ENCODE assay signal across 28 cellular contexts in the genomic region with DNA sequence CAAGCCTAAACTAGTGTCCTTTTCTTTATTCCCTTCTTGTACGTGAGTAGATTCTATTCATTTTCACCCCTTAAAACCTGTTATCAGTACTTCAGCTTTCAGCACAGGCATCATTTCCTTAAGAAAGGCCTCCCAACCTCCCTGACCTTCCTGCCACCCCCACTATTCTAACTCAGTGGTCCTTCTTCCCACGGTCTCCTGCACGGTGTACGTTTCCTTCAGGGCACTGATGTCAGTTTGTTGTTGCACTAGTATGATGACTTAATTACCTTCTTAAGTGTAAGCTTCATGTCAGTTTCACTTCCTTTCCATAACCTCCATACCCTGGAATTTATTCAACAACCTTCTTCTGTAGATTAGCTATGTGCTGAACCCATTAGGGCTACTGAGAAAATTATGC.
DNase-seq lines count a peak whose midpoint lies in the region; ATAC-seq, FAIRE-seq and TF ChIP-seq lines count a peak whose summit lies in the region.
"Had no signal": no experiment of that assay in that cellular context is flagged by ENCODE, and none has a peak within 500 bp of the region (broad histone marks: within the 10 kb centered on the region; RNA-seq: fewer than 3 reads in every experiment).

No MANE protein-coding gene starts in this region.

- no peak for TF ChIP-seq RAD21 in H1 (IDR thresholded peaks at IDR 0.05 in 1 of 2, conservative IDR thresholded peaks at IDR 0.05 in 1 of 2; ENCODE audit: low read depth in 2 of 2, low read length in 2 of 2)

- H3K27ac Mint-ChIP-seq in activated CD8-positive, alpha-beta T cell treated with anti-CD3 and anti-CD28 coated beads for 36 hours: no peak overlapping the region
- no peak overlapping the region for H3K27ac Mint-ChIP-seq in activated CD8-positive, alpha-beta T cell treated with anti-CD3 and anti-CD28 coated beads, Interleukin-2, amount 10 ng/mL, durations not matched to agents 7 days and 5 days
- H3K27ac Mint-ChIP-seq: CD8-positive, alpha-beta T cell; HFFc6 had no signal

- H3K79me2 ChIP-seq in H1 (ENCODE audit: control insufficient read depth in 1 of 2, insufficient read depth in 2 of 2, low read length in 2 of 2): no peaks in the 10 kb centered on the region

- no peaks in the 10 kb centered on the region for H3K27me3 ChIP-seq in H1 (replicated peaks in 1 of 4; ENCODE audit: control insufficient read depth in 3 of 4, extremely low read depth in 1 of 4, insufficient read depth in 3 of 4, low read length in 3 of 4)
- H3K27me3 ChIP-seq in BE2C: no peaks in the 10 kb centered on the region

- no peaks in the 10 kb centered on the region for H3K23me2 ChIP-seq in H1 (ENCODE audit: low read depth, low read length)

- peak overlapping the region; percentile 91; the same call in 1 of the 2 replicates for H2BK5ac ChIP-seq in H1 (ENCODE audit: low read depth, low read length)

- peak overlapping the region in 1 of 2 experiments; percentile 46; a peak in 1 of 4 replicates for H3K4me2 ChIP-seq in H1 (ENCODE audit: insufficient read depth in 1 of 2, low read depth in 2 of 2, low read length in 2 of 2)
- H3K4me2 ChIP-seq: SK-N-SH had no signal

- H3K9me3 ChIP-seq in H1 (ENCODE audit: insufficient read depth in 2 of 2, low read depth in 1 of 2, low read length in 1 of 2): peaks cover 5 to 8% of the 10 kb centered on the region in 2 experiments; a peak in 3 of 4 replicates
- H3K9me3 ChIP-seq in BE2C: no peaks in the 10 kb centered on the region

- H4K5ac ChIP-seq in H1 (ENCODE audit: insufficient read length, low read depth, low read length): no peak overlapping the region

- no peaks in the 10 kb centered on the region for H4K20me1 ChIP-seq in H1 (replicated peaks in 1 of 2; ENCODE audit: control insufficient read depth in 1 of 2, insufficient read depth in 2 of 2, low read length in 2 of 2)

- no peak overlapping the region for H4K8ac ChIP-seq in H1 (ENCODE audit: extremely low read depth, insufficient read depth, low read length)

- DNase-seq in activated CD8-positive, alpha-beta T cell treated with anti-CD3 and anti-CD28 coated beads for 36 hours: peak; percentile 3
- DNase-seq in activated CD8-positive, alpha-beta T cell treated with anti-CD3 and anti-CD28 coated beads, Interleukin-2, amount 10 ng/mL, durations not matched to agents 7 days and 5 days: no peak
- DNase-seq in NOMO-1 (lab: John Stamatoyannopoulos, UW; ENCODE audit: unreplicated experiment in 2 of 2) (peak; percentile 0 to 29), H1 (ENCODE audit: low read depth in 1 of 2, low spot score in 2 of 2) (no peak), NCI-H748 treated with DMSO at 0.1 percent for 48 hours (lab: John Stamatoyannopoulos, UW) (no peak), BE2C (no peak)
- DNase-seq in activated naive CD4-positive, alpha-beta T cell treated with Interleukin-2 at 50 U/mL for 16 hours: no peak
- DNase-seq: 8988T; C1 segment of cervical spinal cord; CD8-positive, alpha-beta T cell; DMS 273 treated with DMSO at 0.1 percent for 48 hours; DMS79; EL; GDM1; H7; HFFc6; Kasumi-1; NCI-H1048; NCI-H1694; NCI-H2029 treated with DMSO at 0.1 percent for 48 hours; NCI-H446 treated with DMSO at 0.1 percent for 48 hours; NCI-H526; SIG-M5; SK-N-SH had no signal

- CTCF ChIA-PET in activated CD8-positive, alpha-beta T cell treated with anti-CD3 and anti-CD28 coated beads for 36 hours (lab: Charles Lee): no interaction called here
- CTCF ChIA-PET in activated CD8-positive, alpha-beta T cell treated with anti-CD3 and anti-CD28 coated beads, Interleukin-2, amount 10 ng/mL, durations not matched to agents 7 days and 5 days (lab: Charles Lee): no interaction called here
- CTCF ChIA-PET in H1 (lab: Charles Lee; ENCODE audit: partially characterized antibody): no interaction called here

- peak overlapping the region; percentile 57 for H2BK120ac ChIP-seq in H1 (replicated peaks; ENCODE audit: low read depth, low read length)

- TF ChIP-seq CTCF in activated CD8-positive, alpha-beta T cell treated with anti-CD3 and anti-CD28 coated beads for 36 hours (IDR thresholded peaks at IDR 0.05): no peak
- no peak for TF ChIP-seq CTCF in H1 (IDR thresholded peaks at IDR 0.05; ENCODE audit: control extremely low read depth in 1 of 3, insufficient read depth in 1 of 3, low read depth in 1 of 3, low read length in 3 of 3)
- TF ChIP-seq CTCF in BE2C (IDR thresholded peaks at IDR 0.05; ENCODE audit: low read depth, low read length): no peak

- POLR2A ChIA-PET in activated CD8-positive, alpha-beta T cell treated with anti-CD3 and anti-CD28 coated beads for 36 hours (lab: Charles Lee): interaction anchor here (1.0 kb wide), 1 partner anchor 15 kb away, joined by 3 read pairs; no protein-coding TSS in a partner anchor
- POLR2A ChIA-PET in activated CD8-positive, alpha-beta T cell treated with anti-CD3 and anti-CD28 coated beads, Interleukin-2, amount 10 ng/mL, durations not matched to agents 7 days and 5 days (lab: Charles Lee): no interaction called here
- POLR2A ChIA-PET in H1 (lab: Charles Lee; ENCODE audit: partially characterized antibody): interaction anchor here (1.3 to 1.6 kb wide), 3 partner anchors 34 to 225 kb away, joined by 3 to 4 read pairs (median 3); no protein-coding TSS in a partner anchor

- ATAC-seq in activated CD8-positive, alpha-beta T cell treated with anti-CD3 and anti-CD28 coated beads for 36 hours: no peak
- no peak for ATAC-seq in activated CD8-positive, alpha-beta T cell treated with anti-CD3 and anti-CD28 coated beads, Interleukin-2, amount 10 ng/mL, durations not matched to agents 7 days and 5 days
- no peak for ATAC-seq in GM21576 (IDR thresholded peaks at IDR 0.05; ENCODE audit: unreplicated experiment)
- ATAC-seq: CD8-positive, alpha-beta T cell; K562 had no signal

- no peaks in the 10 kb centered on the region for H3K79me1 ChIP-seq in H1 (ENCODE audit: low read depth, low read length)

- H4K91ac ChIP-seq in H1 (replicated peaks; ENCODE audit: insufficient read length, low read length): peak overlapping the region; percentile 6

- TF ChIP-seq EP300 in H1 (IDR thresholded peaks at IDR 0.05; ENCODE audit: borderline replicate concordance in 1 of 2, low read depth in 2 of 2, low read length in 2 of 2): no peak

- H2AFZ ChIP-seq in H1 (ENCODE audit: low read length): no peak overlapping the region

- H2BK20ac ChIP-seq in H1 (ENCODE audit: low read length): peak overlapping the region; percentile 24; the same call in 1 of the 2 replicates

- no peak overlapping the region for H3K4me3 ChIP-seq in H1 (ENCODE audit: extremely low read depth in 1 of 4, insufficient read depth in 2 of 4, low read depth in 3 of 4, low read length in 4 of 4)
- H3K4me3 ChIP-seq in BE2C (ENCODE audit: low read depth, low read length): no peak overlapping the region
- H3K4me3 ChIP-seq: K562 had no signal

- no peak for TF ChIP-seq POLR2A in H1 (IDR thresholded peaks at IDR 0.05; ENCODE audit: control extremely low read depth in 1 of 2, low read depth in 2 of 2, low read length in 2 of 2)

- H3K27ac ChIP-seq in H1 (ENCODE audit: low read depth, low read length): no peak overlapping the region

- H3K36me3 ChIP-seq in H1 (ENCODE audit: control insufficient read depth in 2 of 4, insufficient read depth in 4 of 4, low read length in 3 of 4) (peaks cover 0 to 8% (median 0%) of the 10 kb centered on the region in 4 experiments; a peak in 1 of 8 replicates), BE2C (no peaks in the 10 kb centered on the region)

- no peaks in the 10 kb centered on the region for H3K9me3 Mint-ChIP-seq in activated CD8-positive, alpha-beta T cell treated with anti-CD3 and anti-CD28 coated beads for 36 hours
- H3K9me3 Mint-ChIP-seq in activated CD8-positive, alpha-beta T cell treated with anti-CD3 and anti-CD28 coated beads, Interleukin-2, amount 10 ng/mL, durations not matched to agents 7 days and 5 days (ENCODE audit: insufficient read depth): no peaks in the 10 kb centered on the region
- H3K9me3 Mint-ChIP-seq: CD8-positive, alpha-beta T cell had no signal

- peaks cover 9% of the 10 kb centered on the region for H3K4me1 Mint-ChIP-seq in activated CD8-positive, alpha-beta T cell treated with anti-CD3 and anti-CD28 coated beads for 36 hours (ENCODE audit: low read depth)
- no peaks in the 10 kb centered on the region for H3K4me1 Mint-ChIP-seq in activated CD8-positive, alpha-beta T cell treated with anti-CD3 and anti-CD28 coated beads, Interleukin-2, amount 10 ng/mL, durations not matched to agents 7 days and 5 days (ENCODE audit: low read depth)

- no peak for FAIRE-seq in H1 (lab: Jason Lieb, UNC)
- FAIRE-seq: GM12891, K562, RCC 7860 had no signal

- H3K9ac ChIP-seq in H1 (replicated peaks in 1 of 4; ENCODE audit: extremely low read depth in 1 of 4, low read depth in 3 of 4, low read length in 3 of 4): no peak overlapping the region
- H3K9ac ChIP-seq: SK-N-SH had no signal

- WGBS in H1 (ENCODE audit: extremely low coverage in 1 of 2, insufficient coverage in 1 of 2, insufficient read length in 1 of 2, insufficient replicate concordance in 2 of 2, low coverage in 1 of 2, low lambda C conversion rate in 2 of 2, missing lambda C conversion rate in 1 of 2), 2 experiments: 73% methylated on average over 4 of the region's 4 CpGs; no CpG with 5 or more reads in 1 of the 2 experiments

- H2AK5ac ChIP-seq in H1 (ENCODE audit: low read depth, low read length): peak overlapping the region; percentile 87

- peak overlapping the region; percentile 86 for H2BK12ac ChIP-seq in H1 (ENCODE audit: low read depth, low read length)

- peaks cover 11% of the 10 kb centered on the region for H3K27me3 Mint-ChIP-seq in activated CD8-positive, alpha-beta T cell treated with anti-CD3 and anti-CD28 coated beads for 36 hours
- H3K27me3 Mint-ChIP-seq in activated CD8-positive, alpha-beta T cell treated with anti-CD3 and anti-CD28 coated beads, Interleukin-2, amount 10 ng/mL, durations not matched to agents 7 days and 5 days (ENCODE audit: low read depth): peaks cover 3% of the 10 kb centered on the region

- no peak overlapping the region for H3K23ac ChIP-seq in H1 (ENCODE audit: insufficient read length)

- peak overlapping the region; percentile 20; the same call in 1 of the 2 replicates for H2BK15ac ChIP-seq in H1 (ENCODE audit: low read length)

- H3K4me3 Mint-ChIP-seq in activated CD8-positive, alpha-beta T cell treated with anti-CD3 and anti-CD28 coated beads for 36 hours: no peak overlapping the region
- H3K4me3 Mint-ChIP-seq in activated CD8-positive, alpha-beta T cell treated with anti-CD3 and anti-CD28 coated beads, Interleukin-2, amount 10 ng/mL, durations not matched to agents 7 days and 5 days: no peak overlapping the region
- H3K4me3 Mint-ChIP-seq: CD8-positive, alpha-beta T cell; HFFc6 had no signal

- no peak overlapping the region for H3K14ac ChIP-seq in H1 (ENCODE audit: insufficient read length)

- intact Hi-C loops in activated CD8-positive, alpha-beta T cell treated with anti-CD3 and anti-CD28 coated beads for 36 hours (cut with micrococcal nuclease): no loop called here

- no peaks in the 10 kb centered on the region for H3K36me3 Mint-ChIP-seq in activated CD8-positive, alpha-beta T cell treated with anti-CD3 and anti-CD28 coated beads for 36 hours (ENCODE audit: low read depth)
- H3K36me3 Mint-ChIP-seq in activated CD8-positive, alpha-beta T cell treated with anti-CD3 and anti-CD28 coated beads, Interleukin-2, amount 10 ng/mL, durations not matched to agents 7 days and 5 days (ENCODE audit: low read depth): no peaks in the 10 kb centered on the region
- H3K36me3 Mint-ChIP-seq: CD8-positive, alpha-beta T cell had no signal

- no peak overlapping the region for H3K4ac ChIP-seq in H1 (replicated peaks; ENCODE audit: insufficient read length, low read depth, low read length)

- H3K4me1 ChIP-seq in H1 (replicated peaks in 1 of 4; ENCODE audit: control insufficient read depth in 3 of 4, insufficient read depth in 4 of 4, low read length in 3 of 4): peaks cover 6 to 14% (median 13%) of the 10 kb centered on the region in 4 experiments; a peak in 6 of 7 replicates
- H3K4me1 ChIP-seq in BE2C: no peaks in the 10 kb centered on the region

- peak overlapping the region; percentile 71 for H3K18ac ChIP-seq in H1 (ENCODE audit: extremely low read depth, low read length)

- no peak overlapping the region for H3K56ac ChIP-seq in H1 (replicated peaks; ENCODE audit: insufficient read length, low read depth, low read length)

Comparison
In these comparisons a context has a peak if more than half of its experiments do, and no peak if none do; other contexts are left out.
1. DNase-seq: peak in activated CD8-positive, alpha-beta T cell treated with anti-CD3 and anti-CD28 coated beads for 36 hours (single experiment) and NOMO-1 (2 of 2); none in activated CD8-positive, alpha-beta T cell treated with anti-CD3 and anti-CD28 coated beads, Interleukin-2, amount 10 ng/mL, durations not matched to agents 7 days and 5 days (single experiment), H1 (0 of 2), NCI-H748 treated with DMSO at 0.1 percent for 48 hours (single experiment), BE2C (single experiment) and activated naive CD4-positive, alpha-beta T cell treated with Interleukin-2 at 50 U/mL for 16 hours (single experiment).